12 cellular contexts compared by ENCODE assay signal in the genomic region with DNA sequence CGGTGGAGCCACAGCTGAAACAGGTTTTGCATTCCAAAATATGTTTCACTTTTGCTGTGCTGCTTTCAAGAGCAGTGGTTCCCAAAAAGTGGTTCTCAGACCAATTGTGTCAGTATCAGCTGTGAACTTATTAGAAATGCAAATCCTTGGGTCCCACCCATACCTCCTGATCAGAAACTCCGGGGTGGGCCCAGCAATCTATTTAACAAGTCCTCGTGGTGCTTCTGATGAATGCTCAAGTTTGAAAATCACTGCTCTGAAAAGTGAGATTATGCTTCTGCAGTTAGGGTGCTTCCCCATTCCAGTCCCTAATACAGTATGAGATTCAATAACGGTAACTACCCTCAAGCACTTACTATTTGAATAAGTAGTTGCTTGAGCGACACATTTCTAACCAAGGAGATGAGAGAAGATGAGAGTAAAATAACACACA. TPM values are rescaled to one million over a fixed set of nuclear protein-coding genes. Genes with fewer than 3 reads are reported as not detected.
DNase-seq lines count a peak whose midpoint lies in the region; ATAC-seq lines count a peak whose summit lies in the region.
"Had no signal": no experiment of that assay in that cellular context is flagged by ENCODE, and none has a peak within 500 bp of the region (broad histone marks: within the 10 kb centered on the region; RNA-seq: fewer than 3 reads in every experiment).

No MANE protein-coding gene starts in this region.

- no peaks in the 10 kb centered on the region for H3K9me3 Mint-ChIP-seq in stimulated activated naive B cell treated with anti-CD40 and anti-IgM and Interleukin-4, amounts not matched to agents 10 μg/mL and 1 μg/mL and 100 μg/mL, for 72 hours
- H3K9me3 Mint-ChIP-seq: neural crest cell had no signal

- H3K27ac Mint-ChIP-seq in stimulated activated naive B cell treated with anti-CD40 and anti-IgM and Interleukin-4, amounts not matched to agents 10 μg/mL and 1 μg/mL and 100 μg/mL, for 72 hours = no peak overlapping the region

- no peak overlapping the region for H3K4me3 Mint-ChIP-seq in stimulated activated naive B cell treated with anti-CD40 and anti-IgM and Interleukin-4, amounts not matched to agents 10 μg/mL and 1 μg/mL and 100 μg/mL, for 72 hours
- H3K4me3 Mint-ChIP-seq: neural crest cell had no signal

- no peak for DNase-seq in stimulated activated naive B cell treated with anti-CD40 and anti-IgM and Interleukin-4, amounts not matched to agents 10 μg/mL and 1 μg/mL and 100 μg/mL, for 72 hours
- DNase-seq in Right ventricle myocardium inferior (ENCODE audit: missing footprints) (no peak), ecto neural progenitor cell (ENCODE audit: low spot score) (no peak), OCI-M1 (lab: John Stamatoyannopoulos, UW) (no peak)
- DNase-seq: activated naive CD4-positive, alpha-beta T cell treated with anti-CD3 and anti-CD28 coated beads, Interleukin-2, amount 50 U/mL, for 16 hours; cerebellar nuclear complex; NCI-H1694 treated with DMSO at 0.1 percent for 48 hours; substantia nigra had no signal

- H3K4me1 Mint-ChIP-seq in stimulated activated naive B cell treated with anti-CD40 and anti-IgM and Interleukin-4, amounts not matched to agents 10 μg/mL and 1 μg/mL and 100 μg/mL, for 72 hours = peaks cover 5 to 6% of the 10 kb centered on the region in 2 donors
- H3K4me1 Mint-ChIP-seq: neural crest cell had no signal

- no peaks in the 10 kb centered on the region for H3K36me3 Mint-ChIP-seq in stimulated activated naive B cell treated with anti-CD40 and anti-IgM and Interleukin-4, amounts not matched to agents 10 μg/mL and 1 μg/mL and 100 μg/mL, for 72 hours

- ATAC-seq in GM19043 (IDR thresholded peaks at IDR 0.05; ENCODE audit: low read depth, unreplicated experiment) = peak; percentile 84
- peak; percentile 80 for ATAC-seq in GM21825 (IDR thresholded peaks at IDR 0.05; ENCODE audit: unreplicated experiment)
- peak; percentile 71 for ATAC-seq in HG03135 (IDR thresholded peaks at IDR 0.05; ENCODE audit: unreplicated experiment)
- peak; percentile 59 to 73 for ATAC-seq in stimulated activated naive B cell treated with anti-CD40 and anti-IgM and Interleukin-4, amounts not matched to agents 10 μg/mL and 1 μg/mL and 100 μg/mL, for 72 hours (replicated peaks)
- no peak for ATAC-seq in Right ventricle myocardium inferior

- H3K27me3 Mint-ChIP-seq in stimulated activated naive B cell treated with anti-CD40 and anti-IgM and Interleukin-4, amounts not matched to agents 10 μg/mL and 1 μg/mL and 100 μg/mL, for 72 hours = peaks cover 5 to 6% of the 10 kb centered on the region in 2 donors

- intact Hi-C loops in Right ventricle myocardium inferior (cut with DNase I) = no loop called here

RNA-seq across cellular contexts. Expression of gene TCF4, which starts 17.8 kb away (rescaled TPM):
- total RNA-seq in Right ventricle myocardium inferior = 57.8 TPM
